11 cellular contexts compared by ENCODE assay signal in the genomic region with DNA sequence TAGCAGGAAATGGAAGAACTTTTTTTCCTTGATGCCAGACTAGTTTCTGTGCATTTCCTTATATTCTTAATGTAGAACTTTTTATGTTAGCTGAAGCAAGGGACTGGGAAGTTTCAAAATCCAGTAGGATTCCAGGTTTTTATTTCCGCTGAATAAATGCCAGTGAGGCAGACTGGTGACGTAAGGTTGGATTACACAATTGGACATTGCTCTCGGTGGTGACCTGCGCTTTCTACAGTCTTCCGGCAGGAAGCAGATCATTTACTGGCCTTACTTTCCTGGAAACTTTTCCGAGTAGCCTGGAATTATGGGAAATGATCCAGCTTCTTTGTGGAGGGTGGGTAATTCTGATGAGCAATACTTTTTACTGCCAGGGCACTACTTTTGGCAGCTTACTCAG. TPM values are rescaled to one million over a fixed set of nuclear protein-coding genes. Genes with fewer than 3 reads are reported as not detected.
DNase-seq lines count a peak whose midpoint lies in the region; ATAC-seq and TF ChIP-seq lines count a peak whose summit lies in the region.
"Had no signal": no experiment of that assay in that cellular context is flagged by ENCODE, and none has a peak within 500 bp of the region (broad histone marks: within the 10 kb centered on the region; RNA-seq: fewer than 3 reads in every experiment).

No MANE protein-coding gene starts in this region.

- peaks cover 16% of the 10 kb centered on the region for H3K79me2 ChIP-seq in neural progenitor cell (ENCODE audit: low read depth)

- CTCF ChIA-PET in WTC11 (lab: Charles Lee), result interaction anchor here (1.8 kb wide), 1 partner anchor 10 kb away, joined by 6 read pairs; no protein-coding TSS in a partner anchor
- CTCF ChIA-PET in CD8-positive, alpha-beta T cell (lab: Charles Lee), result interaction anchor here (1.4 to 3.0 kb wide), 3 partner anchors 62 to 280 kb away, joined by 3 to 8 read pairs (median 6); no protein-coding TSS in a partner anchor

- POLR2A ChIA-PET in WTC11 (lab: Charles Lee), result no interaction called here
- POLR2A ChIA-PET in CD8-positive, alpha-beta T cell (lab: Charles Lee), result no interaction called here

- intact Hi-C loops in CD8-positive, alpha-beta T cell (cut with DNase I, micrococcal nuclease), result loop anchor here (10.0 kb wide), 6 partner anchors 826 to 1904 kb away; partner anchors contain the start of genes ACYP1 (in 1 of the 2), AHSA1 (in 1 of the 2), ALDH6A1 (in 1 of the 2) and ANGEL1 (in 1 of the 2)

- H3K4me1 ChIP-seq in neural progenitor cell, result peaks cover 5% of the 10 kb centered on the region
- H3K4me1 ChIP-seq in CD8-positive, alpha-beta T cell (ENCODE audit: insufficient read depth, low read length), result peaks cover 12% of the 10 kb centered on the region

- peaks cover 8% of the 10 kb centered on the region for H3K4me1 Mint-ChIP-seq in WTC11
- H3K4me1 Mint-ChIP-seq in neural progenitor cell, result peaks cover 17% of the 10 kb centered on the region
- H3K4me1 Mint-ChIP-seq in CD8-positive, alpha-beta T cell (ENCODE audit: low read depth), result peaks cover 16% of the 10 kb centered on the region

- H3K9me3 Mint-ChIP-seq in WTC11 (no peaks in the 10 kb centered on the region), neural progenitor cell (no peaks in the 10 kb centered on the region)
- no peaks in the 10 kb centered on the region for H3K9me3 Mint-ChIP-seq in CD8-positive, alpha-beta T cell

- no peak for TF ChIP-seq CTCF in WTC11 (IDR thresholded peaks at IDR 0.05)
- TF ChIP-seq CTCF in neural progenitor cell (IDR thresholded peaks at IDR 0.05), result no peak
- TF ChIP-seq CTCF in CD8-positive, alpha-beta T cell (IDR thresholded peaks at IDR 0.05), result no peak

- H3K27ac ChIP-seq in neural progenitor cell, result no peak overlapping the region
- H3K27ac ChIP-seq in CD8-positive, alpha-beta T cell (ENCODE audit: low read depth, low read length), result no peak overlapping the region

- no peak for ATAC-seq in WTC11
- no peak for ATAC-seq in CD8-positive, alpha-beta T cell
- no peak for ATAC-seq in HG02759 (IDR thresholded peaks at IDR 0.05; ENCODE audit: unreplicated experiment)

- H3K4me3 Mint-ChIP-seq in WTC11 (no peak overlapping the region), neural progenitor cell (no peak overlapping the region)
- no peak overlapping the region for H3K4me3 Mint-ChIP-seq in CD8-positive, alpha-beta T cell
- H3K4me3 Mint-ChIP-seq: activated naive CD8-positive, alpha-beta T cell had no signal

- H3K27me3 ChIP-seq in neural progenitor cell, result peaks cover 13% of the 10 kb centered on the region
- no peaks in the 10 kb centered on the region for H3K27me3 ChIP-seq in CD8-positive, alpha-beta T cell (ENCODE audit: insufficient read depth, low read length)

- H3K36me3 ChIP-seq in neural progenitor cell, result no peaks in the 10 kb centered on the region
- H3K36me3 ChIP-seq in CD8-positive, alpha-beta T cell (ENCODE audit: insufficient read depth, low read length), result no peaks in the 10 kb centered on the region

- H3K36me3 Mint-ChIP-seq in WTC11 (no peaks in the 10 kb centered on the region), neural progenitor cell (peaks cover 3% of the 10 kb centered on the region)
- H3K36me3 Mint-ChIP-seq in CD8-positive, alpha-beta T cell, result peaks cover 37% of the 10 kb centered on the region

- H3K27me3 Mint-ChIP-seq in WTC11 (ENCODE audit: low read depth) (peaks cover 13% of the 10 kb centered on the region), neural progenitor cell (ENCODE audit: insufficient read depth, low read depth) (no peaks in the 10 kb centered on the region)
- H3K27me3 Mint-ChIP-seq in CD8-positive, alpha-beta T cell (ENCODE audit: low read depth), result no peaks in the 10 kb centered on the region
- H3K27me3 Mint-ChIP-seq: activated naive CD8-positive, alpha-beta T cell had no signal

- H3K9me3 ChIP-seq in neural progenitor cell (ENCODE audit: low read depth), result no peaks in the 10 kb centered on the region
- H3K9me3 ChIP-seq in CD8-positive, alpha-beta T cell (ENCODE audit: low read length), result no peaks in the 10 kb centered on the region

- no peak overlapping the region for H3K4me2 ChIP-seq in neural progenitor cell

- H2AFZ ChIP-seq in neural progenitor cell (replicated peaks), result no peak overlapping the region

- no peak overlapping the region for H3K9ac ChIP-seq in neural progenitor cell

- H3K4me3 ChIP-seq in neural progenitor cell, result no peak overlapping the region
- no peak overlapping the region for H3K4me3 ChIP-seq in CD8-positive, alpha-beta T cell (ENCODE audit: low read depth, low read length)

- DNase-seq in AG08395 (ENCODE audit: low spot score) (peak; percentile 38), WTC11 (ENCODE audit: low spot score) (no peak), glomerular endothelial cell (ENCODE audit: extremely low read depth, low read depth, low spot score) (peak; percentile 91), pulmonary artery endothelial cell (ENCODE audit: low read depth, low spot score) (peak; percentile 93), neural progenitor cell (ENCODE audit: low spot score) (no peak), midbrain (lab: John Stamatoyannopoulos, UW) (no peak)
- no peak for DNase-seq in CD8-positive, alpha-beta T cell
- DNase-seq: NCI-H1436 treated with DMSO at 0.1 percent for 48 hours, retina had no signal

- H3K27ac Mint-ChIP-seq in WTC11 (no peak overlapping the region), neural progenitor cell (no peak overlapping the region)
- H3K27ac Mint-ChIP-seq in CD8-positive, alpha-beta T cell, result no peak overlapping the region
- H3K27ac Mint-ChIP-seq: activated naive CD8-positive, alpha-beta T cell had no signal

- peaks cover 11% of the 10 kb centered on the region for H3F3A ChIP-seq in neural progenitor cell (ENCODE audit: low read depth)

- peaks cover 9% of the 10 kb centered on the region for H4K20me1 ChIP-seq in neural progenitor cell (ENCODE audit: low read depth)

TF ChIP-seq in WTC11, 78 proteins besides CTCF, POLR2A, EP300 and RAD21:
- TF ChIP-seq GABPB1 (CRISPR knock-in tag; IDR thresholded peaks at IDR 0.05) (0 out of 2 replicates have a peak, but pooled peaks have one; percentile 47), ELF4 (CRISPR knock-in tag; IDR thresholded peaks at IDR 0.05; ENCODE audit: low read depth) (no peak)

RNA-seq across cellular contexts. Expression of gene IFT43, which starts 3.6 kb away (rescaled TPM):
- total RNA-seq in WTC11 (2021), result 17.5 to 20.5 TPM (median 19.2 TPM) in 3 replicates
- 33.6 and 57.3 TPM in 2 replicates for total RNA-seq in glomerular endothelial cell
- total RNA-seq in pulmonary artery endothelial cell, result 22.9 and 25.9 TPM in 2 replicates
- total RNA-seq in neural progenitor cell (ENCODE audit: low replicate concordance), result 34.9 and 36.8 TPM in 2 replicates
- 1 to 10 TPM; 9.0 to 10.0 TPM for total RNA-seq in CD8-positive, alpha-beta T cell

RNA-seq across cellular contexts. Expression of gene TGFB3, which starts 7.3 kb away (rescaled TPM):
- total RNA-seq in WTC11 (2021) (1.1 to 1.7 TPM (median 1.2 TPM) in 3 replicates), glomerular endothelial cell (0.53 and 9.8 TPM in 2 replicates), pulmonary artery endothelial cell (2.6 and 3.1 TPM in 2 replicates), neural progenitor cell (ENCODE audit: low replicate concordance) (0.12 TPM in 1 of 2 replicates, not detected in the other)
- total RNA-seq in CD8-positive, alpha-beta T cell, result 1 to 10 TPM; 6.9 TPM

Comparison
In these comparisons a context has a peak if more than half of its experiments do, and no peak if none do; other contexts are left out.
1. DNase-seq: peak in AG08395 (single experiment), glomerular endothelial cell (single experiment) and pulmonary artery endothelial cell (single experiment); none in WTC11 (single experiment), neural progenitor cell (single experiment), CD8-positive, alpha-beta T cell (0 of 7) and midbrain (single experiment).